18 cellular contexts compared by ENCODE assay signal in the genomic region with DNA sequence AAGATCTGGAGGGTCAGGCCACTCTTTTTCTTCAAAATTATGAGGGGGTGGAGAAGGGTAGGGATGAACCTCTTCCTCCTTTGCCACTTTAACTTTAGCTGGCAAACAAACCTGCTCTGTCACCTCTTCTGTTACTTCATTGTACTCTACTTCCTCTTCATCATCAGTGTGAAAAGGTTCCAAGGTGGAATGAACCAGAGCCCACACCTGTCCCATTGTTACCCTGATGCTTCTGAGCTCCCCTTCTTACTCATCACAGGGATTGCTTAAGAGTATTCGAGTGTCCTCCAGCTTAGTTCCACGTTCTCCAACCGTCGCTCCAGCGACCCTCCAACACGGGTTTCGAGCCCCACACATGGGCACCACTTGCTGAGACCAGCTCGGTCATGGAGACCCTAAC. TPM values are rescaled to one million over a fixed set of nuclear protein-coding genes. Genes with fewer than 3 reads are reported as not detected.
DNase-seq lines count a peak whose midpoint lies in the region; ATAC-seq and TF ChIP-seq lines count a peak whose summit lies in the region.
"Had no signal": no experiment of that assay in that cellular context is flagged by ENCODE, and none has a peak within 500 bp of the region (broad histone marks: within the 10 kb centered on the region; RNA-seq: fewer than 3 reads in every experiment).

No MANE protein-coding gene starts in this region.

- TF ChIP-seq POLR2A in spleen (IDR thresholded peaks at IDR 0.05): no peak

- H3K9me3 ChIP-seq in PC-9 (ENCODE audit: insufficient read depth, low read depth): peaks cover 6% of the 10 kb centered on the region
- H3K9me3 ChIP-seq in mammary epithelial cell (replicated peaks; ENCODE audit: insufficient read depth, low read length): no peaks in the 10 kb centered on the region
- H3K9me3 ChIP-seq in spleen: no peaks in the 10 kb centered on the region

- no peak overlapping the region for H3K9ac ChIP-seq in mammary epithelial cell (ENCODE audit: insufficient read depth, low read length)
- H3K9ac ChIP-seq: GM23248 had no signal

- peak; percentile 42 for ATAC-seq in esophagus mucosa
- ATAC-seq in HG02973 (IDR thresholded peaks at IDR 0.05; ENCODE audit: unreplicated experiment): no peak
- ATAC-seq: GM12878 had no signal

- intact Hi-C loops in PC-9 (cut with micrococcal nuclease; ENCODE audit: unreplicated experiment): no loop called here
- intact Hi-C loops in mammary epithelial cell (cut with micrococcal nuclease): no loop called here
- intact Hi-C loops in spleen (cut with DNase I; ENCODE audit: low total_unique reads): no loop called here

- H4K20me1 ChIP-seq in PC-9 (ENCODE audit: insufficient read depth) (no peaks in the 10 kb centered on the region), mammary epithelial cell (ENCODE audit: insufficient read depth, low read length) (no peaks in the 10 kb centered on the region)

- CTCF ChIA-PET in PC-9 (lab: Charles Lee): interaction anchor here (0.7 kb wide), 1 partner anchor 90 kb away, joined by 3 read pairs; no protein-coding TSS in a partner anchor
- CTCF ChIA-PET in mammary epithelial cell (lab: Charles Lee; ENCODE audit: low non-redundant PET): no interaction called here

- dilution Hi-C loops in mammary epithelial cell (cut with HindIII; ENCODE audit: low sequenced_read_pairs): no loop called here

- no peaks in the 10 kb centered on the region for H3K9me2 ChIP-seq in PC-9 (ENCODE audit: insufficient read depth)

- no peak overlapping the region for H3K4me3 ChIP-seq in PC-9
- H3K4me3 ChIP-seq in mammary epithelial cell (replicated peaks in 1 of 3; ENCODE audit: insufficient read depth in 1 of 3, low read depth in 2 of 3, low read length in 3 of 3): no peak overlapping the region
- H3K4me3 ChIP-seq in spleen: no peak overlapping the region
- H3K4me3 ChIP-seq: GM12878, GM23248 had no signal

- TF ChIP-seq CTCF in PC-9 (conservative IDR thresholded peaks at IDR 0.05) (no peak), mammary epithelial cell (conservative IDR thresholded peaks at IDR 0.05 in 1 of 2, IDR thresholded peaks at IDR 0.05 in 1 of 2; ENCODE audit: extremely low read depth in 1 of 2, insufficient read depth in 1 of 2, low read depth in 1 of 2, low read length in 2 of 2) (no peak), spleen (IDR thresholded peaks at IDR 0.05 in 8 of 11, conservative IDR thresholded peaks at IDR 0.05 in 3 of 11) (no peak)

- H3K4me2 ChIP-seq in PC-9 (peak overlapping the region; percentile 11), mammary epithelial cell (ENCODE audit: insufficient read depth, low read depth, low read length) (no peak overlapping the region)

- no TSS peak for BruUV-seq in PC-9 (replicated peaks; lab: Mats Ljungman, UMichigan)
- BruUV-seq in mammary epithelial cell (replicated peaks; lab: Mats Ljungman, UMichigan): no TSS peak

- H3K27me3 ChIP-seq in PC-9 (ENCODE audit: insufficient read depth, low read depth): no peaks in the 10 kb centered on the region
- H3K27me3 ChIP-seq in mammary epithelial cell (ENCODE audit: insufficient read depth, low read length): no peaks in the 10 kb centered on the region
- no peaks in the 10 kb centered on the region for H3K27me3 ChIP-seq in spleen (replicated peaks in 1 of 7)

- H3F3A ChIP-seq in PC-9 (ENCODE audit: insufficient read depth, low read depth): peaks cover 16% of the 10 kb centered on the region; the same call in 1 of the 2 replicates

- POLR2A ChIA-PET in PC-9 (lab: Charles Lee; ENCODE audit: unreplicated experiment): interaction anchor here (0.7 kb wide), 1 partner anchor 41 kb away, joined by 5 read pairs; no protein-coding TSS in a partner anchor

- H3K27ac ChIP-seq in PC-9 (peak overlapping the region; percentile 49), mammary epithelial cell (ENCODE audit: insufficient read depth, low read depth, low read length) (no peak overlapping the region), spleen (no peak overlapping the region)
- H3K27ac ChIP-seq: GM23248 had no signal

- DNase-seq in PC-9 (peak; percentile 17 to 82), mammary epithelial cell (peak; percentile 45), spleen (peak; percentile 43), iPS-NIHi7 (ENCODE audit: extremely low spot score) (no peak), NCI-H446 treated with DMSO at 0.1 percent for 48 hours (lab: John Stamatoyannopoulos, UW) (no peak)
- DNase-seq: C1 segment of cervical spinal cord; Calu3; CD4-positive, alpha-beta memory T cell; COR-L47; DMS79; EL; GDM1; GM23248; H7; HCEC 1CT had no signal

- H2AFZ ChIP-seq in PC-9: no peak overlapping the region
- H2AFZ ChIP-seq in mammary epithelial cell (ENCODE audit: low read depth, low read length): no peak overlapping the region
- H2AFZ ChIP-seq: GM23248 had no signal

- WGBS in mammary epithelial cell (ENCODE audit: low coverage, missing lambda C conversion rate): 75% methylated on average over 8 of the region's 8 CpGs
- WGBS in spleen, 5 donors: 81 to 94% (median 86%) methylated on average over 8 of the region's 8 CpGs

- H3K79me2 ChIP-seq in PC-9 (ENCODE audit: low read depth) (peaks cover 15% of the 10 kb centered on the region), mammary epithelial cell (ENCODE audit: insufficient read depth, low read length) (peaks cover 14% of the 10 kb centered on the region)

- H3K36me3 ChIP-seq in PC-9 (ENCODE audit: low read depth) (peaks cover 19% of the 10 kb centered on the region), mammary epithelial cell (ENCODE audit: insufficient read depth, low read length) (peaks cover 5% of the 10 kb centered on the region), spleen (peaks cover 0 to 31% (median 20%) of the 10 kb centered on the region in 6 donors)

- in situ Hi-C loops in mammary epithelial cell (cut with MboI; ENCODE audit: low sequenced_read_pairs in 2 of 2): no loop called here

- H3K4me1 ChIP-seq in PC-9 (replicated peaks; ENCODE audit: insufficient read depth) (peaks cover 26% of the 10 kb centered on the region), mammary epithelial cell (ENCODE audit: insufficient read depth, low read length) (peaks cover 12% of the 10 kb centered on the region), spleen (peaks cover 9 to 17% (median 12%) of the 10 kb centered on the region in 6 donors)

RNA-seq across cellular contexts. Expression of a gene that starts 5.2 kb away (rescaled TPM):
- total RNA-seq in PC-9 (2021): 239 and 301 TPM in 2 replicates
- 100 to 1,000 TPM in 1 of 2 donors, 10 to 100 TPM in 1; 49.0 to 114 TPM for total RNA-seq in mammary epithelial cell
- 149 TPM for polyA plus RNA-seq in mammary epithelial cell
- polyA minus RNA-seq in mammary epithelial cell: 144 TPM
- 123 TPM for total RNA-seq in esophagus mucosa
- 10 to 100 TPM; 40.7 to 99.0 (median 50.3) TPM for total RNA-seq in spleen
- polyA plus RNA-seq in spleen: 100 to 1,000 TPM in 2 of 3 donors, 10 to 100 TPM in 1; 73.8 to 121 (median 115) TPM

RNA-seq across cellular contexts. Expression of a gene that starts 42.3 kb away (rescaled TPM):
- 45.7 and 49.5 TPM in 2 replicates for total RNA-seq in PC-9 (2021)
- 10 to 100 TPM; 28.0 to 40.5 TPM for total RNA-seq in mammary epithelial cell
- 21.8 TPM for polyA plus RNA-seq in mammary epithelial cell
- polyA minus RNA-seq in mammary epithelial cell: 76.9 TPM
- total RNA-seq in esophagus mucosa: 20.6 TPM
- total RNA-seq in spleen: 10 to 100 TPM; 19.8 to 32.1 (median 26.5) TPM
- polyA plus RNA-seq in spleen: 10 to 100 TPM in 2 of 3 donors, 1 to 10 TPM in 1; 8.6 to 21.6 (median 15.3) TPM

Comparison
In these comparisons a context has a peak if more than half of its experiments do, and no peak if none do; other contexts are left out.
1. DNase-seq: peak in PC-9 (2 of 2), mammary epithelial cell (single experiment) and spleen (single experiment); none in iPS-NIHi7 (single experiment) and NCI-H446 treated with DMSO at 0.1 percent for 48 hours (single experiment).